Comparison of ENCODE assay signal across 15 cellular contexts in the genomic region with DNA sequence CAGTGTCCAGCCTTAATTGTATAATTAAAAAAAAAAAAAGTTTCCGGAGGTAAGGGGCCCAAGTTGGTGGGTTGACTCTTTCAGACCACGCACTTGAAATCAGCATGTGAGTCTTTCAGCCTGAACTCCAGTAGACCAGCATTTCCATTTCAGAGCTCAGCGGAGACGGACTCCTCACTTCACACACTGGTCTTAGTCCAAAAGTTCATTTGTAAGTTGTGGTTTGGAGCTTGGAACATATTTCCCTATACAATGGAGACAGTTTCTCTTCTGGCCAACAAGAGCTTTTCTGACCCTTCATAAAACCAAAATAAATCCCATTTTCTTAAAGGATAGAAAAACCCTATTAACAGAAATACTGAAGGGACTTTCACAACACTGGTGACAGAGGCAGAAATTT. TPM values are rescaled to one million over a fixed set of nuclear protein-coding genes. Genes with fewer than 3 reads are reported as not detected.
DNase-seq lines count a peak whose midpoint lies in the region; ATAC-seq and TF ChIP-seq lines count a peak whose summit lies in the region.
"Had no signal": no experiment of that assay in that cellular context is flagged by ENCODE, and none has a peak within 500 bp of the region (broad histone marks: within the 10 kb centered on the region; RNA-seq: fewer than 3 reads in every experiment).

No MANE protein-coding gene starts in this region.

- peaks cover 7% of the 10 kb centered on the region for H3K27me3 Mint-ChIP-seq in glutamatergic neuron (ENCODE audit: unreplicated experiment)
- H3K27me3 Mint-ChIP-seq: CD4-positive, alpha-beta memory T cell had no signal

- no peak overlapping the region for H3K27ac ChIP-seq in esophagus muscularis mucosa (replicated peaks in 1 of 4)

- H3K9me3 Mint-ChIP-seq in glutamatergic neuron (ENCODE audit: unreplicated experiment), result peaks cover 5% of the 10 kb centered on the region
- H3K9me3 Mint-ChIP-seq: CD4-positive, alpha-beta memory T cell; GM23338; HFFc6 had no signal

- no peak for TF ChIP-seq EP300 in esophagus muscularis mucosa (IDR thresholded peaks at IDR 0.05)

- H3K27ac Mint-ChIP-seq in glutamatergic neuron (ENCODE audit: unreplicated experiment), result no peak overlapping the region
- H3K27ac Mint-ChIP-seq: HFFc6 had no signal

- no peaks in the 10 kb centered on the region for H3K36me3 ChIP-seq in esophagus muscularis mucosa
- H3K36me3 ChIP-seq: HAP-1 had no signal

- 95% methylated on average over 4 of the region's 4 CpGs for WGBS in esophagus muscularis mucosa

- DNase-seq in astrocyte of the hippocampus (ENCODE audit: low read depth, low spot score) (peak; percentile 72), esophagus muscularis mucosa (ENCODE audit: extremely low spot score) (peak; percentile 4), glutamatergic neuron (no peak), NCI-H1105 (lab: John Stamatoyannopoulos, UW) (no peak), NCI-H2196 (lab: John Stamatoyannopoulos, UW; ENCODE audit: unreplicated experiment) (no peak)
- DNase-seq: C1 segment of cervical spinal cord; Calu3; CD4-positive, alpha-beta memory T cell; COR-L47; DMS53; GF-D8; HFFc6 had no signal

- peak overlapping the region; percentile 48 for H3K4me3 Mint-ChIP-seq in glutamatergic neuron (ENCODE audit: unreplicated experiment)
- H3K4me3 Mint-ChIP-seq: CD4-positive, alpha-beta memory T cell; GM23338; HFFc6 had no signal

- H3K9me3 ChIP-seq in esophagus muscularis mucosa, result no peaks in the 10 kb centered on the region
- H3K9me3 ChIP-seq: HAP-1 had no signal

- no peak overlapping the region for H3K4me3 ChIP-seq in esophagus muscularis mucosa
- H3K4me3 ChIP-seq: GM23338, HAP-1 had no signal

- intact Hi-C loops in esophagus muscularis mucosa (cut with DNase I), result no loop called here

- H3K36me3 Mint-ChIP-seq in glutamatergic neuron (ENCODE audit: unreplicated experiment), result no peaks in the 10 kb centered on the region

- H3K27me3 ChIP-seq in esophagus muscularis mucosa, result no peaks in the 10 kb centered on the region

- peaks cover 73% of the 10 kb centered on the region for H3K4me1 Mint-ChIP-seq in glutamatergic neuron (ENCODE audit: low read depth, unreplicated experiment)

- no peak for TF ChIP-seq POLR2A in esophagus muscularis mucosa (IDR thresholded peaks at IDR 0.05; ENCODE audit: low read depth)

- ATAC-seq in HG03097 (IDR thresholded peaks at IDR 0.05; ENCODE audit: low FRiP score, unreplicated experiment), result no peak
- ATAC-seq: GM23338 had no signal

- peaks cover 25 to 55% (median 47%) of the 10 kb centered on the region in 4 donors for H3K4me1 ChIP-seq in esophagus muscularis mucosa

- TF ChIP-seq CTCF in esophagus muscularis mucosa (IDR thresholded peaks at IDR 0.05) (no peak), glutamatergic neuron (IDR thresholded peaks at IDR 0.05; ENCODE audit: partially characterized antibody, unreplicated experiment) (no peak)

RNA-seq across cellular contexts. Expression of a gene that starts 41.0 kb away (rescaled TPM):
- total RNA-seq in esophagus muscularis mucosa (10 to 100 TPM in 2 of 4 donors, 1 to 10 TPM in 2; 4.6 to 12.5 (median 10.1) TPM), glutamatergic neuron (ENCODE audit: unreplicated experiment) (20.6 TPM)

Comparison
In these comparisons a context has a peak if more than half of its experiments do, and no peak if none do; other contexts are left out.
1. DNase-seq: peak in astrocyte of the hippocampus (single experiment) and esophagus muscularis mucosa (single experiment); none in glutamatergic neuron (single experiment), NCI-H1105 (single experiment) and NCI-H2196 (single experiment).